In genomic region chr18:68314403-68314802, GRCh38 we compare ENCODE assay signal across 27 cellular contexts.
A peak's percentile ranks its signal among the peaks of the same experiment; 100 is the strongest.
DNase-seq lines count a peak whose midpoint lies in the region; FAIRE-seq and TF ChIP-seq lines count a peak whose summit lies in the region.
"Had no signal": no experiment of that assay in that cellular context is flagged by ENCODE, and none has a peak within 500 bp of the region (broad histone marks: within the 10 kb centered on the region; RNA-seq: fewer than 3 reads in every experiment).

No MANE protein-coding gene starts in this region.

- H3K4me3 ChIP-seq in AG10803 (ENCODE audit: low read length) (no peak overlapping the region), astrocyte of the spinal cord (ENCODE audit: low read depth, low read length) (no peak overlapping the region)
- H3K4me3 ChIP-seq: colonic mucosa, heart left ventricle, pancreas had no signal

- H3K27ac Mint-ChIP-seq in activated T-helper 1 cell treated with anti-CD3 and anti-CD28 coated beads, Interleukin-12 subunit alpha, Interleukin-12 subunit beta, Interleukin-2, Interleukin-4 antibody, amounts not matched to agents 30 ng/mL and 10 ng/mL and 1 ng/mL, durations not matched to agents 14 hours and 24 hours and 36 hours: no peak overlapping the region
- H3K27ac Mint-ChIP-seq: activated naive CD8-positive, alpha-beta T cell; CD4-positive, CD25-positive, alpha-beta regulatory T cell; immature natural killer cell; mesothelial cell of epicardium had no signal

- in situ Hi-C loops in astrocyte of the spinal cord (cut with HindIII; ENCODE audit: low sequenced_read_pairs): no loop called here
- in situ Hi-C loops in GM13977 (cut with MboI; ENCODE audit: low pct_unique_long_range_greater_than_20kb, low sequenced_read_pairs, unreplicated experiment): no loop called here

- no peaks in the 10 kb centered on the region for H3K9me3 Mint-ChIP-seq in activated T-helper 1 cell treated with anti-CD3 and anti-CD28 coated beads, Interleukin-12 subunit alpha, Interleukin-12 subunit beta, Interleukin-2, Interleukin-4 antibody, amounts not matched to agents 30 ng/mL and 10 ng/mL and 1 ng/mL, durations not matched to agents 14 hours and 24 hours and 36 hours
- H3K9me3 Mint-ChIP-seq: nephron had no signal

- peak; percentile 25 for DNase-seq in AG10803 (ENCODE audit: low read depth)
- peak; percentile 3 for DNase-seq in HTR-8/SVneo (ENCODE audit: insufficient read length, low spot score)
- DNase-seq in astrocyte of the spinal cord (ENCODE audit: low read depth, low spot score): peak; percentile 20
- DNase-seq in myocyte (ENCODE audit: low read depth): peak; percentile 68
- no peak for DNase-seq in COLO668 (lab: John Stamatoyannopoulos, UW; ENCODE audit: unreplicated experiment)
- DNase-seq in cerebellar nuclear complex (lab: John Stamatoyannopoulos, UW): no peak
- no peak for DNase-seq in activated T-helper 1 cell treated with anti-CD3 and anti-CD28 coated beads, Interleukin-12 subunit alpha, Interleukin-12 subunit beta, Interleukin-2, Interleukin-4 antibody, amounts not matched to agents 30 ng/mL and 10 ng/mL and 1 ng/mL, durations not matched to agents 14 hours and 24 hours and 36 hours (ENCODE audit: low spot score)
- no peak for DNase-seq in GM13977 (ENCODE audit: low spot score)
- DNase-seq: ACHN; activated CD4-positive, alpha-beta T cell treated with anti-CD3 and anti-CD28 coated beads for 48 hours; CD4-positive, CD25-positive, alpha-beta regulatory T cell; colonic mucosa; DMS 273 treated with DMSO at 0.1 percent for 48 hours; heart left ventricle; immature natural killer cell; left ventricle myocardium superior; NCI-H1105 treated with DMSO at 0.1 percent for 48 hours; NCI-H2029 treated with DMSO at 0.1 percent for 48 hours; OCI-M1; pancreas; right cardiac atrium; SIG-M5; stimulated activated CD8-positive, alpha-beta memory T cell treated with anti-CD3 and anti-CD28 coated beads, Interleukin-4, amount 100 ng/mL, for 48 hours had no signal

- no peak overlapping the region for H3K4me3 Mint-ChIP-seq in activated T-helper 1 cell treated with anti-CD3 and anti-CD28 coated beads, Interleukin-12 subunit alpha, Interleukin-12 subunit beta, Interleukin-2, Interleukin-4 antibody, amounts not matched to agents 30 ng/mL and 10 ng/mL and 1 ng/mL, durations not matched to agents 14 hours and 24 hours and 36 hours
- H3K4me3 Mint-ChIP-seq: activated naive CD8-positive, alpha-beta T cell; CD4-positive, CD25-positive, alpha-beta regulatory T cell; immature natural killer cell; mesothelial cell of epicardium; nephron had no signal

- H3K4me1 Mint-ChIP-seq in activated T-helper 1 cell treated with anti-CD3 and anti-CD28 coated beads, Interleukin-12 subunit alpha, Interleukin-12 subunit beta, Interleukin-2, Interleukin-4 antibody, amounts not matched to agents 30 ng/mL and 10 ng/mL and 1 ng/mL, durations not matched to agents 14 hours and 24 hours and 36 hours (ENCODE audit: low read depth): no peaks in the 10 kb centered on the region
- H3K4me1 Mint-ChIP-seq: CD4-positive, CD25-positive, alpha-beta regulatory T cell; immature natural killer cell had no signal

- FAIRE-seq in HTR-8/SVneo (lab: Jason Lieb, UNC): no peak
- FAIRE-seq: G401.6, pancreas had no signal

- no peaks in the 10 kb centered on the region for H3K27me3 Mint-ChIP-seq in activated T-helper 1 cell treated with anti-CD3 and anti-CD28 coated beads, Interleukin-12 subunit alpha, Interleukin-12 subunit beta, Interleukin-2, Interleukin-4 antibody, amounts not matched to agents 30 ng/mL and 10 ng/mL and 1 ng/mL, durations not matched to agents 14 hours and 24 hours and 36 hours (ENCODE audit: insufficient read depth)
- H3K27me3 Mint-ChIP-seq: CD4-positive, CD25-positive, alpha-beta regulatory T cell had no signal

- H3K36me3 Mint-ChIP-seq in activated T-helper 1 cell treated with anti-CD3 and anti-CD28 coated beads, Interleukin-12 subunit alpha, Interleukin-12 subunit beta, Interleukin-2, Interleukin-4 antibody, amounts not matched to agents 30 ng/mL and 10 ng/mL and 1 ng/mL, durations not matched to agents 14 hours and 24 hours and 36 hours (ENCODE audit: low read depth): no peaks in the 10 kb centered on the region
- H3K36me3 Mint-ChIP-seq: activated naive CD8-positive, alpha-beta T cell; CD4-positive, CD25-positive, alpha-beta regulatory T cell; immature natural killer cell; mesothelial cell of epicardium had no signal

- TF ChIP-seq CTCF in AG10803 (conservative IDR thresholded peaks at IDR 0.05; ENCODE audit: low read length) (no peak), astrocyte of the spinal cord (IDR thresholded peaks at IDR 0.05; ENCODE audit: low read depth, low read length) (no peak), GM13977 (IDR thresholded peaks at IDR 0.05; ENCODE audit: extremely low read depth, insufficient read depth, missing control alignments) (no peak)

- intact Hi-C loops in activated T-helper 1 cell treated with anti-CD3 and anti-CD28 coated beads, Interleukin-12 subunit alpha, Interleukin-12 subunit beta, Interleukin-2, Interleukin-4 antibody, amounts not matched to agents 30 ng/mL and 10 ng/mL and 1 ng/mL, durations not matched to agents 14 hours and 24 hours and 36 hours (cut with micrococcal nuclease): no loop called here

Comparison
In these comparisons a context has a peak if more than half of its experiments do, and no peak if none do; other contexts are left out.
1. DNase-seq: peak in AG10803 (single experiment), HTR-8/SVneo (single experiment), astrocyte of the spinal cord (single experiment) and myocyte (single experiment); none in COLO668 (single experiment), cerebellar nuclear complex (0 of 2), activated T-helper 1 cell treated with anti-CD3 and anti-CD28 coated beads, Interleukin-12 subunit alpha, Interleukin-12 subunit beta, Interleukin-2, Interleukin-4 antibody, amounts not matched to agents 30 ng/mL and 10 ng/mL and 1 ng/mL, durations not matched to agents 14 hours and 24 hours and 36 hours (single experiment) and GM13977 (single experiment).